18 cellular contexts compared by ENCODE assay signal in genomic region chr15:95912280-95912625, GRCh38.
DNase-seq lines count a peak whose midpoint lies in the region; ATAC-seq and TF ChIP-seq lines count a peak whose summit lies in the region.
"Had no signal": no experiment of that assay in that cellular context is flagged by ENCODE, and none has a peak within 500 bp of the region (broad histone marks: within the 10 kb centered on the region; RNA-seq: fewer than 3 reads in every experiment).

No MANE protein-coding gene starts in this region.

- H3K4me3 Mint-ChIP-seq in endodermal cell (peak overlapping the region; percentile 11), nephron progenitor cell (no peak overlapping the region)
- H3K4me3 Mint-ChIP-seq: CD4-positive, alpha-beta T cell had no signal

- in situ Hi-C loops in transverse colon (cut with MboI; ENCODE audit: low pct_ligation_motif_present in 1 of 4, low pct_unique_long_range_greater_than_20kb in 1 of 4, low sequenced_read_pairs in 3 of 4): no loop called here

- TF ChIP-seq CTCF in HEK293 (tag by site-specific recombination; IDR thresholded peaks at IDR 0.05): no peak
- no peak for TF ChIP-seq CTCF in endodermal cell (conservative IDR thresholded peaks at IDR 0.05)
- TF ChIP-seq CTCF in nephron progenitor cell (IDR thresholded peaks at IDR 0.05): no peak
- no peak for TF ChIP-seq CTCF in transverse colon (IDR thresholded peaks at IDR 0.05)

- no peak overlapping the region for H3K9ac ChIP-seq in endodermal cell (ENCODE audit: extremely low read depth, low read length, poor library complexity, severe bottlenecking)

- H3K9me3 ChIP-seq in HEK293 (ENCODE audit: control insufficient read depth, insufficient read depth, low read depth, low read length) (no peaks in the 10 kb centered on the region), endodermal cell (ENCODE audit: control insufficient read depth, low read length) (no peaks in the 10 kb centered on the region), transverse colon (no peaks in the 10 kb centered on the region)
- H3K9me3 ChIP-seq: MG63 had no signal

- H3K9me3 Mint-ChIP-seq in endodermal cell: no peaks in the 10 kb centered on the region
- no peaks in the 10 kb centered on the region for H3K9me3 Mint-ChIP-seq in nephron progenitor cell
- H3K9me3 Mint-ChIP-seq: CD4-positive, alpha-beta T cell had no signal

- ATAC-seq in GM21786 (IDR thresholded peaks at IDR 0.05; ENCODE audit: unreplicated experiment): no peak
- no peak for ATAC-seq in HG03469 (IDR thresholded peaks at IDR 0.05; ENCODE audit: unreplicated experiment)
- ATAC-seq: GM12878 had no signal

- WGBS in endodermal cell (ENCODE audit: insufficient coverage in 1 of 2, insufficient read length in 1 of 2), 2 experiments: 59 to 73% methylated on average over 6 to 7 of the region's 7 CpGs
- 68 to 79% methylated on average over 4 to 7 of the region's 7 CpGs for WGBS in transverse colon (ENCODE audit: low coverage in 1 of 2), 2 donors

- H3K27ac ChIP-seq in HEK293 (ENCODE audit: extremely low read depth, low read depth, low read length) (peak overlapping the region; percentile 60), endodermal cell (ENCODE audit: low read depth, low read length) (no peak overlapping the region), transverse colon (no peak overlapping the region)

- H3K4me1 ChIP-seq in HEK293 (ENCODE audit: control insufficient read depth, insufficient read depth, low read length) (peaks cover 49% of the 10 kb centered on the region), endodermal cell (ENCODE audit: control insufficient read depth, insufficient read depth, low read length) (peaks cover 3% of the 10 kb centered on the region), transverse colon (no peaks in the 10 kb centered on the region)

- TF ChIP-seq POLR2A in transverse colon (IDR thresholded peaks at IDR 0.05): no peak

- H3K27ac Mint-ChIP-seq in endodermal cell: no peak overlapping the region
- peak overlapping the region; percentile 75 for H3K27ac Mint-ChIP-seq in nephron progenitor cell
- H3K27ac Mint-ChIP-seq: CD4-positive, alpha-beta T cell had no signal

- H3K4me3 ChIP-seq in HEK293 (ENCODE audit: low read depth, low read length) (no peak overlapping the region), endodermal cell (ENCODE audit: low read length) (no peak overlapping the region), transverse colon (no peak overlapping the region)
- H3K4me3 ChIP-seq: GM12878, MG63 had no signal

- no peak for TF ChIP-seq EP300 in transverse colon (IDR thresholded peaks at IDR 0.05; ENCODE audit: low read depth)

- H3K27me3 ChIP-seq in endodermal cell (ENCODE audit: control insufficient read depth, insufficient read depth, low read length, poor library complexity, severe bottlenecking) (peaks cover 35% of the 10 kb centered on the region), transverse colon (no peaks in the 10 kb centered on the region)
- H3K27me3 ChIP-seq: MG63 had no signal

- DNase-seq in LHCN-M2 (ENCODE audit: low read depth) (peak; percentile 18), endodermal cell (peak; percentile 51), nephron progenitor cell (no peak), transverse colon (no peak), NK-92 (lab: John Stamatoyannopoulos, UW; ENCODE audit: unreplicated experiment) (no peak)
- DNase-seq: Calu3; CD4-positive, alpha-beta T cell; KBM-7; MG63; NCI-H1105; NCI-H1694 treated with DMSO at 0.1 percent for 48 hours; NCI-H446; NCI-H748 treated with DMSO at 0.1 percent for 48 hours; SHP77 had no signal

- intact Hi-C loops in transverse colon (cut with DNase I; ENCODE audit: low total_unique reads): no loop called here

- H3K36me3 ChIP-seq in HEK293 (ENCODE audit: control insufficient read depth in 2 of 2, insufficient read depth in 1 of 2, low read length in 2 of 2) (no peaks in the 10 kb centered on the region), endodermal cell (ENCODE audit: control insufficient read depth, insufficient read depth, low read length) (no peaks in the 10 kb centered on the region), transverse colon (no peaks in the 10 kb centered on the region)
- H3K36me3 ChIP-seq: MG63 had no signal

- POLR2A ChIA-PET in HEK293 (lab: Yijun Ruan, JAX): interaction anchor here (1.2 kb wide), 1 partner anchor 418 kb away, joined by 4 read pairs; the partner anchor contains the start of gene NR2F2

- H3K4me1 Mint-ChIP-seq in endodermal cell (peaks cover 56% of the 10 kb centered on the region), nephron progenitor cell (peaks cover 64% of the 10 kb centered on the region)

- CTCF ChIA-PET in HEK293 (lab: Yijun Ruan, JAX): no interaction called here

- H3K27me3 Mint-ChIP-seq in endodermal cell (ENCODE audit: insufficient read depth) (peaks cover 65% of the 10 kb centered on the region), nephron progenitor cell (ENCODE audit: low read depth, poor library complexity) (peaks cover 9% of the 10 kb centered on the region)
- H3K27me3 Mint-ChIP-seq: CD4-positive, alpha-beta T cell had no signal

- no peaks in the 10 kb centered on the region for H3K36me3 Mint-ChIP-seq in endodermal cell (ENCODE audit: low read depth)
- no peaks in the 10 kb centered on the region for H3K36me3 Mint-ChIP-seq in nephron progenitor cell (ENCODE audit: low read depth)

TF ChIP-seq in HEK293, 187 proteins besides CTCF, POLR2A, EP300 and RAD21 (continues in another document):
- TF ChIP-seq IKZF3 (tag by site-specific recombination; IDR thresholded peaks at IDR 0.05) (no peak), SP7 (tag by site-specific recombination; IDR thresholded peaks at IDR 0.05) (no peak), ZBTB6 (tag by site-specific recombination; IDR thresholded peaks at IDR 0.05) (no peak), ZNF184 (tag by site-specific recombination; IDR thresholded peaks at IDR 0.05) (no peak), ZNF302 (tag by site-specific recombination; IDR thresholded peaks at IDR 0.05; ENCODE audit: low read depth) (no peak), FEZF1 (tag by site-specific recombination; IDR thresholded peaks at IDR 0.05) (peak; percentile 89), ZNF335 (tag by site-specific recombination; conservative IDR thresholded peaks at IDR 0.05) (peak; percentile 29; the same call in 1 of the 2 replicates), ZNF404 (tag by site-specific recombination; IDR thresholded peaks at IDR 0.05) (no peak), ZEB2 (tag by site-specific recombination; IDR thresholded peaks at IDR 0.05) (no peak), ZNF23 (tag by site-specific recombination; IDR thresholded peaks at IDR 0.05; ENCODE audit: borderline replicate concordance) (no peak), ZNF645 (tag by site-specific recombination; IDR thresholded peaks at IDR 0.05) (no peak), ZNF501 (tag by site-specific recombination; IDR thresholded peaks at IDR 0.05) (0 out of 2 replicates have a peak, but pooled peaks have one; percentile 3), PRDM1 (tag by site-specific recombination; IDR thresholded peaks at IDR 0.05) (peak; percentile 74), ZBTB20 (tag by site-specific recombination; IDR thresholded peaks at IDR 0.05) (no peak), ZNF521 (tag by site-specific recombination; IDR thresholded peaks at IDR 0.05) (no peak), SCRT1 (tag by site-specific recombination; IDR thresholded peaks at IDR 0.05; ENCODE audit: borderline replicate concordance) (peak; percentile 85; the same call in 1 of the 2 replicates), ZNF311 (tag by site-specific recombination; IDR thresholded peaks at IDR 0.05; ENCODE audit: borderline replicate concordance) (no peak), ZNF561 (tag by site-specific recombination; IDR thresholded peaks at IDR 0.05; ENCODE audit: borderline replicate concordance) (peak; percentile 25; the same call in 1 of the 2 replicates), ZNF155 (tag by site-specific recombination; IDR thresholded peaks at IDR 0.05) (no peak), ZNF558 (tag by site-specific recombination; IDR thresholded peaks at IDR 0.05) (no peak), RBAK (tag by site-specific recombination; IDR thresholded peaks at IDR 0.05) (no peak), ZNF341 (tag by site-specific recombination; IDR thresholded peaks at IDR 0.05; ENCODE audit: low read depth) (0 out of 2 replicates have a peak, but pooled peaks have one; percentile 3)

Comparison
In these comparisons a context has a peak if more than half of its experiments do, and no peak if none do; other contexts are left out.
1. DNase-seq: peak in LHCN-M2 (single experiment) and endodermal cell (single experiment); none in nephron progenitor cell (single experiment), transverse colon (single experiment) and NK-92 (single experiment).